Comparison of ENCODE assay signal across 24 cellular contexts in the genomic region with DNA sequence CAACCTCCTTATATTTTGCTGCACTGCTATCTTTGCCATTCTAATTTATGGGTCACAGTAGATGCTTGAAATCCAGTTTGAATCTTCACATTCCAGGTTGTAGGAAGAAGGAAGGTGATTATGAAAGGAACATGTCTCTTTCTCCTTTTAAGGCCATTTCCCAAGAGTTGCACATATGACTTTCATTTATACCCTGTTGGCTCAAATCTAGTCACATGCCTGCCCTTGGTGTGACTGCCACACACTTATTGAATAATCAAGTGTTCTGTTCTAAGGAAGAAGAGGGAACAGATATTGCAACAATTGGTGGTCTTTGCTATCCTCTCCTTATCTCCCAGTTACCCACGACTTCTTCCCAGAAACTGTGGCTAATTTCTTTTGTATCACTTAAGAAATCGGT.
"Had no signal": no experiment of that assay in that cellular context is flagged by ENCODE, and none has a peak within 500 bp of the region (broad histone marks: within the 10 kb centered on the region; RNA-seq: fewer than 3 reads in every experiment).

No MANE protein-coding gene starts in this region.

- H3K27ac ChIP-seq: coronary artery, esophagus squamous epithelium, lower lobe of right lung, ovary, psoas muscle, sigmoid colon, stomach, thyroid gland, vagina had no signal

- H3K4me3 ChIP-seq: coronary artery, esophagus squamous epithelium, lower lobe of right lung, ovary, psoas muscle, sigmoid colon, stomach, thyroid gland, vagina had no signal

- DNase-seq: dermis blood vessel endothelial cell; effector memory CD4-positive, alpha-beta T cell; erythroblast; esophagus squamous epithelium; head of caudate nucleus; left ventricle myocardium superior; lower lobe of right lung; naive thymus-derived CD8-positive, alpha-beta T cell; nephron progenitor cell; occipital lobe; ovary; posterior cingulate gyrus; psoas muscle; right cardiac atrium; sigmoid colon; stimulated activated CD4-positive, alpha-beta T cell treated with anti-CD3 and anti-CD28 coated beads, Interleukin-2, amount 100 ng/mL, for 24 hours; stimulated activated CD4-positive, alpha-beta T cell treated with anti-CD3 and anti-CD28 coated beads, Interleukin-4, amount 100 ng/mL, for 24 hours; stimulated activated naive CD4-positive, alpha-beta T cell treated with Interleukin-2 at 50 U/mL for 16 hours; stomach; thyroid gland; trophoblast cell had no signal

- H3K9me3 ChIP-seq: esophagus squamous epithelium, lower lobe of right lung, ovary, psoas muscle, stomach, thyroid gland, vagina had no signal

- ATAC-seq: left ventricle myocardium superior; lower lobe of right lung; naive thymus-derived CD8-positive, alpha-beta T cell; psoas muscle; right cardiac atrium; stimulated activated effector memory CD8-positive, alpha-beta T cell treated with anti-CD3 and anti-CD28 coated beads, Interleukin-12 subunit alpha, Interleukin-12 subunit beta, amount 100 ng/mL, for 72 hours had no signal

- H3K36me3 ChIP-seq: esophagus squamous epithelium, lower lobe of right lung, ovary, sigmoid colon, stomach, thyroid gland, vagina had no signal

- H3K27me3 ChIP-seq: esophagus squamous epithelium, ovary, sigmoid colon, stomach, thyroid gland, vagina had no signal

- H3K4me1 ChIP-seq: esophagus squamous epithelium, lower lobe of right lung, psoas muscle, sigmoid colon, stomach, thyroid gland, vagina had no signal
